Comparison of ENCODE assay signal across 8 cellular contexts in the genomic region with DNA sequence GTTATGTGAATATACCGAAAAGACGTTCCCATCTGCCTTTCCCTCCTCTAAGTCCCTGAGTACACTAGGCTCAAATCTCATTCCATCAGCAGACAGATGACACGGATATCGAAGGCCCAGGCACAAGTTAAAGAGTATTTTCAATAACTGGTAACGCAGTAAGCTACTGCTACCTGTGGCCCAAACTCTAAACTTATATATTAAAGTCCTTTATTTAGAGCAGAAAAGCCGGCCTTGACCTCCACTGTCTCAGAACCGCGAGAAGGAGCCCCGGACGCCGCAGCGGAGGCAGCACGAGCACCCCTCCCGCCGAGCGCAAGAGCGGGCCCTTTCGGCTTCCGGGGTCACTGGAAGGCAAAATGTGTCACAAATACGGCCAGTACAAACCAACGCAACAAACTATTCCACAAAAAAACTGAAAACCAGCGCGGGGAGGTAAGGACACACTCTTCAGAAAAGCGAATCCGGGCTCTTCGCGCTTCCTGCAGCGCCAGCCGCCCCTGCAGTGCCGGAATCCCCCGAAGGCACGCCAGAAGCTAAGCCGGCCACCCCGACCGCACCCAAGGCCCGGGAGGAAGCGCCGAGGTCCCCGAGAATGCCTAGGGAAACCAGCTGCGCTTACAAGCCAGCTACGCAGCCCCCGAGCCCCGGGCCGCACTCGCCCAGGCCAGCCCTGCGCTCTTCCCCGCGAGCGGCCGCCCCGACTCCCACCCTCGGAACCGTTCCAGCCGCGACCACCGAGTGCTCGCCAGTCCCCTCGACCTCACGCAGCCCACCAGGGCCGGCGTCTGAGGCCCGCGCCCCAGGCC. TPM values are rescaled to one million over a fixed set of nuclear protein-coding genes. Genes with fewer than 3 reads are reported as not detected.
DNase-seq lines count a peak whose midpoint lies in the region; ATAC-seq, FAIRE-seq and TF ChIP-seq lines count a peak whose summit lies in the region.

No MANE protein-coding gene starts in this region.

- H3K4me1 ChIP-seq in Karpas-422 (ENCODE audit: low read length) = peaks cover 77% of the 10 kb centered on the region
- peaks cover 62 to 66% of the 10 kb centered on the region in 2 donors for H3K4me1 ChIP-seq in naive thymus-derived CD4-positive, alpha-beta T cell (ENCODE audit: control insufficient read depth in 2 of 2, insufficient read depth in 2 of 2, low read length in 2 of 2)

- CTCF ChIA-PET in activated CD4-positive, alpha-beta memory T cell treated with anti-CD3 and anti-CD28 coated beads, Interleukin-2, amount 10 ng/mL, durations not matched to agents 7 days and 5 days (lab: Charles Lee) = interaction anchor here (0.6 to 1.5 kb wide), 5 partner anchors 10 to 25 kb away, joined by 3 to 4 read pairs (median 4); no protein-coding TSS in a partner anchor
- CTCF ChIA-PET in naive thymus-derived CD4-positive, alpha-beta T cell (lab: Charles Lee) = interaction anchor here (0.6 to 3.2 kb wide), 2 partner anchors 25 to 33 kb away, joined by 3 to 16 read pairs; no protein-coding TSS in a partner anchor

- peak overlapping the region; percentile 96 for H3K4me3 Mint-ChIP-seq in activated CD4-positive, alpha-beta memory T cell treated with anti-CD3 and anti-CD28 coated beads, Interleukin-2, amount 10 ng/mL, durations not matched to agents 7 days and 5 days
- H3K4me3 Mint-ChIP-seq in naive thymus-derived CD4-positive, alpha-beta T cell = peak overlapping the region; percentile 91 to 99 (median 96)

- H3K27ac ChIP-seq in Karpas-422 (ENCODE audit: low read length) = peak overlapping the region; percentile 88
- peak overlapping the region; percentile 95 for H3K27ac ChIP-seq in naive thymus-derived CD4-positive, alpha-beta T cell (ENCODE audit: low read depth, low read length)

- peak overlapping the region; percentile 94 for H3K4me2 ChIP-seq in Karpas-422 (ENCODE audit: low read depth, low read length, poor library complexity, severe bottlenecking)

- no peaks in the 10 kb centered on the region for H3K9me3 ChIP-seq in Karpas-422 (ENCODE audit: low read length)
- no peaks in the 10 kb centered on the region for H3K9me3 ChIP-seq in naive thymus-derived CD4-positive, alpha-beta T cell (ENCODE audit: control insufficient read depth in 2 of 3, low read length in 3 of 3)

- H3K4me3 ChIP-seq in Karpas-422 (ENCODE audit: low read length) (peak overlapping the region; percentile 97), epithelial cell of esophagus (ENCODE audit: low read length) (peak overlapping the region; percentile 93)
- peak overlapping the region; percentile 84 for H3K4me3 ChIP-seq in naive thymus-derived CD4-positive, alpha-beta T cell (ENCODE audit: low read length)

- peaks cover 41% of the 10 kb centered on the region for H4K20me1 ChIP-seq in Karpas-422 (ENCODE audit: insufficient read depth, low read depth, low read length)

- H3K4me1 Mint-ChIP-seq in activated CD4-positive, alpha-beta memory T cell treated with anti-CD3 and anti-CD28 coated beads, Interleukin-2, amount 10 ng/mL, durations not matched to agents 7 days and 5 days = peaks cover 77% of the 10 kb centered on the region
- peaks cover 54 to 79% (median 72%) of the 10 kb centered on the region in 7 donors for H3K4me1 Mint-ChIP-seq in naive thymus-derived CD4-positive, alpha-beta T cell

- H3K9me2 ChIP-seq in Karpas-422 (replicated peaks; ENCODE audit: insufficient read depth, low read length) = no peaks in the 10 kb centered on the region

- peak overlapping the region; percentile 97 for H3K27ac Mint-ChIP-seq in activated CD4-positive, alpha-beta memory T cell treated with anti-CD3 and anti-CD28 coated beads, Interleukin-2, amount 10 ng/mL, durations not matched to agents 7 days and 5 days
- H3K27ac Mint-ChIP-seq in naive thymus-derived CD4-positive, alpha-beta T cell = peak overlapping the region; percentile 89 to 96 (median 92)

- DNase-seq in Daoy (ENCODE audit: low read depth) = peak; percentile 50
- DNase-seq in Karpas-422 = peak; percentile 81
- peak; percentile 62 for DNase-seq in activated CD4-positive, alpha-beta memory T cell treated with anti-CD3 and anti-CD28 coated beads, Interleukin-2, amount 10 ng/mL, durations not matched to agents 7 days and 5 days
- peak; percentile 25 for DNase-seq in epithelial cell of esophagus (ENCODE audit: low read depth)
- DNase-seq in naive thymus-derived CD4-positive, alpha-beta T cell = peak in 7 of 9 donors; percentile 36 to 62 (median 49)
- peak; percentile 53 for DNase-seq in urothelium cell line (ENCODE audit: low spot score)
- no peak for DNase-seq in NCI-H1436 treated with DMSO at 0.1 percent for 48 hours (lab: John Stamatoyannopoulos, UW)

- no peak overlapping the region for H2AFZ ChIP-seq in Karpas-422 (ENCODE audit: low read length)

- no peak for FAIRE-seq in urothelium cell line (lab: Jason Lieb, UNC)

- no peaks in the 10 kb centered on the region for H3K9me3 Mint-ChIP-seq in activated CD4-positive, alpha-beta memory T cell treated with anti-CD3 and anti-CD28 coated beads, Interleukin-2, amount 10 ng/mL, durations not matched to agents 7 days and 5 days
- H3K9me3 Mint-ChIP-seq in naive thymus-derived CD4-positive, alpha-beta T cell = peaks cover 0 to 2% (median 0%) of the 10 kb centered on the region in 11 donors

- POLR2A ChIA-PET in activated CD4-positive, alpha-beta memory T cell treated with anti-CD3 and anti-CD28 coated beads, Interleukin-2, amount 10 ng/mL, durations not matched to agents 7 days and 5 days (lab: Charles Lee) = interaction anchor here (0.7 to 13.7 kb wide), 10 partner anchors 11 to 186 kb away, joined by 3 to 230 read pairs (median 6); a partner anchor contains a TSS
- POLR2A ChIA-PET in naive thymus-derived CD4-positive, alpha-beta T cell (lab: Charles Lee) = interaction anchor here (1.0 to 6.4 kb wide), 6 partner anchors 9 to 32 kb away, joined by 3 to 84 read pairs (median 20); a partner anchor contains a TSS

- peak overlapping the region; percentile 99 for H3K9ac ChIP-seq in Karpas-422 (ENCODE audit: low read length)

- H3K27me3 ChIP-seq in Karpas-422 (ENCODE audit: low read length) = no peaks in the 10 kb centered on the region
- H3K27me3 ChIP-seq in naive thymus-derived CD4-positive, alpha-beta T cell (ENCODE audit: control insufficient read depth in 2 of 2, insufficient read depth in 2 of 2, low read length in 2 of 2) = no peaks in the 10 kb centered on the region

- peaks cover 25% of the 10 kb centered on the region for H3K36me3 Mint-ChIP-seq in activated CD4-positive, alpha-beta memory T cell treated with anti-CD3 and anti-CD28 coated beads, Interleukin-2, amount 10 ng/mL, durations not matched to agents 7 days and 5 days (ENCODE audit: low read depth)
- peaks cover 0 to 8% (median 0%) of the 10 kb centered on the region in 5 donors for H3K36me3 Mint-ChIP-seq in naive thymus-derived CD4-positive, alpha-beta T cell

- intact Hi-C loops in naive thymus-derived CD4-positive, alpha-beta T cell (cut with micrococcal nuclease) = loop anchor here (1.0 to 10.0 kb wide), 9 partner anchors 12 to 623 kb away; a partner anchor contains a TSS

- TF ChIP-seq CTCF in epithelial cell of esophagus (IDR thresholded peaks at IDR 0.05; ENCODE audit: insufficient read depth, low read depth, low read length, missing control alignments) = no peak

- H3K27me3 Mint-ChIP-seq in activated CD4-positive, alpha-beta memory T cell treated with anti-CD3 and anti-CD28 coated beads, Interleukin-2, amount 10 ng/mL, durations not matched to agents 7 days and 5 days = no peaks in the 10 kb centered on the region
- no peaks in the 10 kb centered on the region for H3K27me3 Mint-ChIP-seq in naive thymus-derived CD4-positive, alpha-beta T cell

- H3K79me2 ChIP-seq in Karpas-422 (ENCODE audit: low read length) = peaks cover 94% of the 10 kb centered on the region

- peak; percentile 22 for ATAC-seq in GM21723 (IDR thresholded peaks at IDR 0.05; ENCODE audit: unreplicated experiment)
- peak; percentile 30 for ATAC-seq in naive thymus-derived CD4-positive, alpha-beta T cell

- H3K36me3 ChIP-seq in Karpas-422 (ENCODE audit: insufficient read depth, low read length) = no peaks in the 10 kb centered on the region
- H3K36me3 ChIP-seq in naive thymus-derived CD4-positive, alpha-beta T cell (ENCODE audit: control insufficient read depth in 2 of 3, insufficient read depth in 3 of 3, low read length in 3 of 3) = peaks cover 0 to 5% (median 0%) of the 10 kb centered on the region in 3 experiments

RNA-seq across cellular contexts. Expression of a gene that starts 0.7 kb away (rescaled TPM):
- total RNA-seq in Daoy (2014; rRNA removed; shearing (Covaris generic)) = 20.6 and 21.4 TPM in 2 replicates
- total RNA-seq in Karpas-422 (2014; rRNA removed; shearing (Covaris generic); ENCODE audit: low replicate concordance) = 35.4 and 43.4 TPM in 2 replicates
- total RNA-seq in activated CD4-positive, alpha-beta memory T cell treated with anti-CD3 and anti-CD28 coated beads, Interleukin-2, amount 10 ng/mL, durations not matched to agents 7 days and 5 days = 10 to 100 TPM; 62.2 to 66.2 TPM
- total RNA-seq in naive thymus-derived CD4-positive, alpha-beta T cell = 100 to 1,000 TPM in 2 of 5 experiments, 10 to 100 TPM in 3; 66.1 to 139 (median 77.4) TPM
- polyA plus RNA-seq in naive thymus-derived CD4-positive, alpha-beta T cell = 10 to 100 TPM; 36.6 to 58.4 TPM

RNA-seq across cellular contexts. Expression of a gene that starts 12.3 kb away (rescaled TPM):
- 23.1 and 25.3 TPM in 2 replicates for total RNA-seq in Daoy (2014; rRNA removed; shearing (Covaris generic))
- total RNA-seq in Karpas-422 (2014; rRNA removed; shearing (Covaris generic); ENCODE audit: low replicate concordance) = 31.3 and 48.2 TPM in 2 replicates
- 10 to 100 TPM; 31.9 to 32.8 TPM for total RNA-seq in activated CD4-positive, alpha-beta memory T cell treated with anti-CD3 and anti-CD28 coated beads, Interleukin-2, amount 10 ng/mL, durations not matched to agents 7 days and 5 days
- 10 to 100 TPM; 32.1 to 48.0 (median 40.7) TPM for total RNA-seq in naive thymus-derived CD4-positive, alpha-beta T cell
- 10 to 100 TPM; 19.6 to 22.9 TPM for polyA plus RNA-seq in naive thymus-derived CD4-positive, alpha-beta T cell

RNA-seq across cellular contexts. Expression of a gene that starts 26.9 kb away (rescaled TPM):
- 0.33 and 0.91 TPM in 2 replicates for total RNA-seq in Daoy (2014; rRNA removed; shearing (Covaris generic))
- 15.9 and 22.1 TPM in 2 replicates for total RNA-seq in Karpas-422 (2014; rRNA removed; shearing (Covaris generic); ENCODE audit: low replicate concordance)
- total RNA-seq in activated CD4-positive, alpha-beta memory T cell treated with anti-CD3 and anti-CD28 coated beads, Interleukin-2, amount 10 ng/mL, durations not matched to agents 7 days and 5 days = 1 to 10 TPM; 4.7 to 5.8 TPM
- 10 to 100 TPM in 1 of 5 experiments, 1 to 10 TPM in 4; 3.4 to 12.6 (median 5.6) TPM for total RNA-seq in naive thymus-derived CD4-positive, alpha-beta T cell
- under 1 TPM; 0.44 to 0.63 TPM for polyA plus RNA-seq in naive thymus-derived CD4-positive, alpha-beta T cell
